ENCODE assay signal across 20 cellular contexts in genomic region chr3:143187132-143187531, GRCh38.
DNase-seq lines count a peak whose midpoint lies in the region; ATAC-seq, FAIRE-seq and TF ChIP-seq lines count a peak whose summit lies in the region.
"Had no signal": no experiment of that assay in that cellular context is flagged by ENCODE, and none has a peak within 500 bp of the region (broad histone marks: within the 10 kb centered on the region; RNA-seq: fewer than 3 reads in every experiment).

No MANE protein-coding gene starts in this region.

- H3K27ac ChIP-seq in SK-N-SH (ENCODE audit: low read depth in 2 of 2, low read length in 1 of 2) (no peak overlapping the region), HEK293 (ENCODE audit: extremely low read depth, low read depth, low read length) (no peak overlapping the region), K562 (ENCODE audit: extremely low read depth, low read depth, low read length) (no peak overlapping the region)
- H3K27ac ChIP-seq: BLaER1, C4-2B had no signal

- intact Hi-C loops in K562 (cut with micrococcal nuclease), result no loop called here

- H3K9me3 Mint-ChIP-seq in WTC11, result peaks cover under 1% of the 10 kb centered on the region; the same call in 1 of the 2 replicates
- H3K9me3 Mint-ChIP-seq: CD8-positive, alpha-beta T cell had no signal

- H2AFZ ChIP-seq in SK-N-SH (ENCODE audit: low read depth), result no peak overlapping the region; the same call in 1 of the 2 replicates
- 0 out of 2 replicates have a peak overlapping the region, but pooled peaks have one; percentile 11 for H2AFZ ChIP-seq in K562 (ENCODE audit: low read depth, low read length)

- TF ChIP-seq POLR2A in K562 (conservative IDR thresholded peaks at IDR 0.05), result no peak

- no peaks in the 10 kb centered on the region for H3K4me1 ChIP-seq in SK-N-SH (ENCODE audit: control insufficient read depth in 1 of 2, insufficient read depth in 2 of 2, low read depth in 1 of 2, low read length in 1 of 2)
- no peaks in the 10 kb centered on the region for H3K4me1 ChIP-seq in HEK293 (ENCODE audit: control insufficient read depth, insufficient read depth, low read length)
- peaks cover 9 to 50% of the 10 kb centered on the region in 2 experiments for H3K4me1 ChIP-seq in K562 (replicated peaks in 1 of 2; ENCODE audit: control insufficient read depth in 2 of 2, insufficient read depth in 2 of 2, low read length in 2 of 2)
- H3K4me1 ChIP-seq: BLaER1, Caco-2, HAP-1 had no signal

- TF ChIP-seq EP300 in SK-N-SH (IDR thresholded peaks at IDR 0.05; ENCODE audit: borderline replicate concordance in 1 of 2, low read depth in 1 of 2, low read length in 1 of 2) (no peak), K562 (IDR thresholded peaks at IDR 0.05; ENCODE audit: low read length) (no peak)

- no peaks in the 10 kb centered on the region for H3F3A ChIP-seq in SK-N-SH (replicated peaks; ENCODE audit: insufficient read depth)

- H3K9me2 ChIP-seq in SK-N-SH, result no peaks in the 10 kb centered on the region

- in situ Hi-C loops in K562 (cut with MboI), result no loop called here

- H3K4me3 Mint-ChIP-seq in WTC11, result no peak overlapping the region
- H3K4me3 Mint-ChIP-seq: CD4-positive, CD25-positive, alpha-beta regulatory T cell; CD8-positive, alpha-beta T cell had no signal

- no peaks in the 10 kb centered on the region for H3K9me3 ChIP-seq in SK-N-SH
- no peaks in the 10 kb centered on the region for H3K9me3 ChIP-seq in HEK293 (ENCODE audit: control insufficient read depth, insufficient read depth, low read depth, low read length)
- H3K9me3 ChIP-seq in K562 (replicated peaks; ENCODE audit: control insufficient read depth, insufficient read depth, low read depth, low read length), result no peaks in the 10 kb centered on the region
- H3K9me3 ChIP-seq: BLaER1, Caco-2, HAP-1 had no signal

- H3K36me3 Mint-ChIP-seq in WTC11, result no peaks in the 10 kb centered on the region
- H3K36me3 Mint-ChIP-seq: CD4-positive, CD25-positive, alpha-beta regulatory T cell; CD8-positive, alpha-beta T cell had no signal

- DNase-seq in SK-N-SH (no peak), K562 (ENCODE audit: extremely low read depth in 1 of 4, low spot score in 3 of 4) (no peak), HuH-7 (ENCODE audit: low spot score) (no peak), A172 (ENCODE audit: low spot score) (no peak), WTC11 (ENCODE audit: low spot score) (no peak)
- DNase-seq: 8988T; Caco-2; CD4-positive, CD25-positive, alpha-beta regulatory T cell; CD8-positive, alpha-beta T cell; DMS153; EL; GDM1; GOT3 had no signal

- H3K79me2 ChIP-seq in SK-N-SH (ENCODE audit: insufficient read depth), result no peaks in the 10 kb centered on the region
- no peaks in the 10 kb centered on the region for H3K79me2 ChIP-seq in K562 (ENCODE audit: control insufficient read depth, insufficient read depth, low read length)

- CTCF ChIA-PET in SK-N-SH (lab: Yijun Ruan, JAX) (no interaction called here), HEK293 (lab: Yijun Ruan, JAX) (interaction anchor here (0.6 to 0.7 kb wide), 3 partner anchors 19 to 457 kb away, joined by 3 to 5 read pairs (median 5); no protein-coding TSS in a partner anchor), K562 (lab: Yijun Ruan, JAX; ENCODE audit: low intra/inter-chr PET ratio) (no interaction called here), WTC11 (lab: Charles Lee) (no interaction called here)

- H3K4me2 ChIP-seq in SK-N-SH, result no peak overlapping the region
- H3K4me2 ChIP-seq in K562 (ENCODE audit: insufficient read depth, low read length), result no peak overlapping the region
- H3K4me2 ChIP-seq: BLaER1 had no signal

- WGBS in SK-N-SH (ENCODE audit: low lambda C conversion rate), result 33% methylated on average over 1 of the region's 1 CpG
- 20% methylated on average over 1 of the region's 1 CpG for WGBS in K562 (ENCODE audit: insufficient coverage, low coverage, missing lambda C conversion rate)

- H3K36me3 ChIP-seq in SK-N-SH (replicated peaks in 1 of 2; ENCODE audit: control insufficient read depth in 1 of 2, insufficient read depth in 2 of 2, low read length in 1 of 2) (no peaks in the 10 kb centered on the region), HEK293 (ENCODE audit: control insufficient read depth in 2 of 2, insufficient read depth in 1 of 2, low read length in 2 of 2) (no peaks in the 10 kb centered on the region), K562 (ENCODE audit: control insufficient read depth, insufficient read depth, low read length) (no peaks in the 10 kb centered on the region)
- H3K36me3 ChIP-seq: BLaER1, HAP-1 had no signal

- H4K20me1 ChIP-seq in SK-N-SH (ENCODE audit: insufficient read depth) (no peaks in the 10 kb centered on the region), K562 (replicated peaks; ENCODE audit: control insufficient read depth, insufficient read depth, low read length) (no peaks in the 10 kb centered on the region)
- H4K20me1 ChIP-seq: BLaER1 had no signal

- H3K4me1 Mint-ChIP-seq in WTC11, result no peaks in the 10 kb centered on the region

- no peaks in the 10 kb centered on the region for H3K9me1 ChIP-seq in K562 (ENCODE audit: control insufficient read depth, insufficient read depth, low read length)

- no peak for FAIRE-seq in K562 (lab: Jason Lieb, UNC)
- FAIRE-seq: GM12878, H54 had no signal

- TF ChIP-seq RAD21 in SK-N-SH (IDR thresholded peaks at IDR 0.05; ENCODE audit: low read length) (no peak), K562 (CRISPR knock-in tag; conservative IDR thresholded peaks at IDR 0.05 in 1 of 2, IDR thresholded peaks at IDR 0.05 in 1 of 2) (no peak)

- H3K9ac ChIP-seq in SK-N-SH (no peak overlapping the region), K562 (ENCODE audit: insufficient read depth in 1 of 2, low read depth in 2 of 2, low read length in 2 of 2) (no peak overlapping the region; a peak in 1 of 4 replicates)
- H3K9ac ChIP-seq: BLaER1 had no signal

- H3K27ac Mint-ChIP-seq in WTC11, result no peak overlapping the region
- H3K27ac Mint-ChIP-seq: CD4-positive, CD25-positive, alpha-beta regulatory T cell; CD8-positive, alpha-beta T cell had no signal

- H3K27me3 ChIP-seq in SK-N-SH (ENCODE audit: insufficient read depth), result no peaks in the 10 kb centered on the region
- no peaks in the 10 kb centered on the region for H3K27me3 ChIP-seq in K562 (ENCODE audit: control insufficient read depth in 2 of 2, insufficient read depth in 2 of 2, low read length in 2 of 2)
- H3K27me3 ChIP-seq: BLaER1 had no signal

- H3K4me3 ChIP-seq in SK-N-SH (ENCODE audit: low read depth in 2 of 2, low read length in 1 of 2) (no peak overlapping the region), HEK293 (ENCODE audit: low read depth, low read length) (no peak overlapping the region), K562 (no peak overlapping the region)
- H3K4me3 ChIP-seq: BLaER1, GM12878, HAP-1 had no signal

- BruUV-seq in K562 (replicated peaks; lab: Mats Ljungman, UMichigan), result no TSS peak

- no peaks in the 10 kb centered on the region for H3K27me3 Mint-ChIP-seq in WTC11 (ENCODE audit: low read depth)
- H3K27me3 Mint-ChIP-seq: CD4-positive, CD25-positive, alpha-beta regulatory T cell had no signal

- ATAC-seq in SK-N-SH treated with all-trans-retinoic acid at 6 μM for 48 hours (peak; percentile 21; the same call in 1 of the 3 replicates), K562 (no peak), WTC11 (no peak)
- ATAC-seq: CD8-positive, alpha-beta T cell; GM12878 had no signal

- POLR2A ChIA-PET in SK-N-SH (lab: Yijun Ruan, JAX), result no interaction called here
- POLR2A ChIA-PET in HEK293 (lab: Yijun Ruan, JAX), result no interaction called here
- POLR2A ChIA-PET in K562 (lab: Yijun Ruan, JAX), result interaction anchor here (0.6 to 1.1 kb wide), 2 partner anchors 9 to 16 kb away, joined by 3 to 5 read pairs; no protein-coding TSS in a partner anchor
- POLR2A ChIA-PET in WTC11 (lab: Charles Lee), result no interaction called here

- TF ChIP-seq CTCF in SK-N-SH (IDR thresholded peaks at IDR 0.05), result no peak
- no peak for TF ChIP-seq CTCF in HEK293 (tag by site-specific recombination; IDR thresholded peaks at IDR 0.05)
- no peak for TF ChIP-seq CTCF in K562 (IDR thresholded peaks at IDR 0.05 in 2 of 3, conservative IDR thresholded peaks at IDR 0.05 in 1 of 3; ENCODE audit: insufficient read depth in 2 of 3, low read depth in 1 of 3, low read length in 3 of 3)
- no peak for TF ChIP-seq CTCF in WTC11 (IDR thresholded peaks at IDR 0.05)

TF ChIP-seq in SK-N-SH treated with all-trans-retinoic acid at 6 μM for 48 hours, 23 proteins besides CTCF, POLR2A, EP300 and RAD21:
- TF ChIP-seq ZFP30 (CRISPR knock-in tag; IDR thresholded peaks at IDR 0.05), result no peak

TF ChIP-seq in SK-N-SH, 30 proteins besides CTCF, POLR2A, EP300 and RAD21:
- TF ChIP-seq RCOR1 (IDR thresholded peaks at IDR 0.05; ENCODE audit: low read length) (no peak), JUND (IDR thresholded peaks at IDR 0.05) (no peak), POLR2AphosphoS5 (IDR thresholded peaks at IDR 0.05; ENCODE audit: low read depth, low read length) (no peak)

TF ChIP-seq in HEK293, 187 proteins besides CTCF, POLR2A, EP300 and RAD21:
- TF ChIP-seq EGR2 (tag by site-specific recombination; IDR thresholded peaks at IDR 0.05; ENCODE audit: low read depth) (peak; percentile 37; the same call in 1 of the 2 replicates), ZNF23 (tag by site-specific recombination; IDR thresholded peaks at IDR 0.05; ENCODE audit: borderline replicate concordance) (no peak)
TF ChIP-seq in HEK293: peak in this region for 1.

TF ChIP-seq in K562, 482 proteins besides CTCF, POLR2A, EP300 and RAD21 (continues in another document):
- TF ChIP-seq MYC (IDR thresholded peaks at IDR 0.05; ENCODE audit: low read depth, low read length), result no peak
- TF ChIP-seq MYC (CRISPR knock-in tag; IDR thresholded peaks at IDR 0.05; ENCODE audit: borderline replicate concordance, low read depth), result no peak
- TF ChIP-seq ARID1B (IDR thresholded peaks at IDR 0.05), result 0 out of 2 replicates have a peak, but pooled peaks have one; percentile 33
- no peak for TF ChIP-seq CBX5 (IDR thresholded peaks at IDR 0.05; ENCODE audit: borderline replicate concordance, low read depth)

TF ChIP-seq in WTC11, 78 proteins besides CTCF, POLR2A, EP300 and RAD21:
- TF ChIP-seq ZNF423 (CRISPR knock-in tag; IDR thresholded peaks at IDR 0.05) (no peak), NFE2L1 (CRISPR knock-in tag; IDR thresholded peaks at IDR 0.05) (no peak)
